Comparison of ENCODE assay signal across 28 cellular contexts in genomic region chr5:168254013-168254693, GRCh38. TPM values are rescaled to one million over a fixed set of nuclear protein-coding genes. Genes with fewer than 3 reads are reported as not detected.
DNase-seq lines count a peak whose midpoint lies in the region; ATAC-seq and TF ChIP-seq lines count a peak whose summit lies in the region.
"Had no signal": no experiment of that assay in that cellular context is flagged by ENCODE, and none has a peak within 500 bp of the region (broad histone marks: within the 10 kb centered on the region; RNA-seq: fewer than 3 reads in every experiment).

No MANE protein-coding gene starts in this region.

- TF ChIP-seq POLR2A in heart left ventricle (IDR thresholded peaks at IDR 0.05): no peak

- peak overlapping the region; percentile 13 for H3K4me3 Mint-ChIP-seq in T-helper 17 cell
- H3K4me3 Mint-ChIP-seq: B cell; CD8-positive, alpha-beta T cell had no signal

- no peaks in the 10 kb centered on the region for H3K36me3 Mint-ChIP-seq in T-helper 17 cell (ENCODE audit: low read depth)
- H3K36me3 Mint-ChIP-seq: CD8-positive, alpha-beta T cell had no signal

- 80 to 83% (median 82%) methylated on average over 9 of the region's 9 CpGs for WGBS in heart left ventricle, 4 donors

- no peak for TF ChIP-seq CTCF in heart left ventricle (IDR thresholded peaks at IDR 0.05)

- no peaks in the 10 kb centered on the region for H3K9me3 ChIP-seq in heart left ventricle
- no peaks in the 10 kb centered on the region for H3K9me3 ChIP-seq in T-helper 17 cell (ENCODE audit: control insufficient read depth, low read length, poor library complexity, severe bottlenecking)
- H3K9me3 ChIP-seq: SK-N-SH had no signal

- no peaks in the 10 kb centered on the region for H3K27me3 ChIP-seq in heart left ventricle

- H3K4me1 ChIP-seq in heart left ventricle: no peaks in the 10 kb centered on the region

- intact Hi-C loops in heart left ventricle (cut with DNase I): no loop called here
- intact Hi-C loops in Right ventricle myocardium inferior (cut with DNase I): no loop called here

- DNase-seq in NCI-H1417 (lab: John Stamatoyannopoulos, UW) (peak in 2 of 3 experiments; percentile 13 to 62), NCI-H1417 treated with DMSO at 0.1 percent for 48 hours (lab: John Stamatoyannopoulos, UW) (no peak), heart left ventricle (no peak), Right ventricle myocardium inferior (ENCODE audit: missing footprints) (no peak), T-helper 17 cell (no peak), medulla oblongata (ENCODE audit: extremely low spot score) (no peak), NCI-H446 (lab: John Stamatoyannopoulos, UW) (no peak)
- DNase-seq: CD8-positive, alpha-beta T cell; DMS 273 treated with DMSO at 0.1 percent for 48 hours; DMS79; EL; GDM1; GM23248; H7; Kasumi-1; NCI-H1092 treated with DMSO at 0.1 percent for 48 hours; NCI-H1694; NCI-H2029 treated with DMSO at 0.1 percent for 48 hours; NCI-H345; NCI-H524; SK-N-SH; SW 1271 had no signal

- no peak overlapping the region for H3K27ac Mint-ChIP-seq in T-helper 17 cell
- H3K27ac Mint-ChIP-seq: B cell; CD8-positive, alpha-beta T cell had no signal

- no peak overlapping the region for H3K27ac ChIP-seq in heart left ventricle
- H3K27ac ChIP-seq: 22Rv1, C4-2B, GM23248 had no signal

- H3K36me3 ChIP-seq in heart left ventricle: peaks cover 0 to 12% (median 0%) of the 10 kb centered on the region in 9 donors

- peaks cover 4% of the 10 kb centered on the region for H3K4me1 Mint-ChIP-seq in T-helper 17 cell
- H3K4me1 Mint-ChIP-seq: B cell had no signal

- no peak overlapping the region for H3K4me3 ChIP-seq in heart left ventricle
- H3K4me3 ChIP-seq: GM12878, GM23248, K562 had no signal

- H3K27me3 Mint-ChIP-seq in T-helper 17 cell: peaks cover 6% of the 10 kb centered on the region
- H3K27me3 Mint-ChIP-seq: B cell had no signal

- peak; percentile 19 to 50 (median 46) for ATAC-seq in heart left ventricle
- ATAC-seq in Right ventricle myocardium inferior: no peak
- no peak for ATAC-seq in T-helper 17 cell
- ATAC-seq: CD8-positive, alpha-beta T cell; GM12878; K562 had no signal

RNA-seq across cellular contexts. Expression of gene WWC1, which starts 37.3 kb away (rescaled TPM):
- total RNA-seq in heart left ventricle: 10 to 100 TPM in 1 of 9 donors, 1 to 10 TPM in 6, under 1 TPM in 2; 0.32 to 10.7 (median 1.7) TPM
- polyA plus RNA-seq in heart left ventricle: 10 to 100 TPM in 1 of 2 donors, under 1 TPM in 1; 0.23 to 21.5 TPM
- 1.9 TPM for total RNA-seq in Right ventricle myocardium inferior
- 1 to 10 TPM; 5.4 TPM for total RNA-seq in T-helper 17 cell
- total RNA-seq: CD8-positive, alpha-beta T cell; OCI-LY7 had no signal

Comparison
In these comparisons a context has a peak if more than half of its experiments do, and no peak if none do; other contexts are left out.
1. DNase-seq: peak in NCI-H1417 (2 of 3); none in NCI-H1417 treated with DMSO at 0.1 percent for 48 hours (single experiment), heart left ventricle (0 of 5), Right ventricle myocardium inferior (single experiment), T-helper 17 cell (0 of 3), medulla oblongata (single experiment) and NCI-H446 (0 of 2).
2. ATAC-seq: peak in heart left ventricle (4 of 4); none in Right ventricle myocardium inferior (single experiment) and T-helper 17 cell (single experiment).